Comparison of ENCODE assay signal across 8 cellular contexts in the genomic region with DNA sequence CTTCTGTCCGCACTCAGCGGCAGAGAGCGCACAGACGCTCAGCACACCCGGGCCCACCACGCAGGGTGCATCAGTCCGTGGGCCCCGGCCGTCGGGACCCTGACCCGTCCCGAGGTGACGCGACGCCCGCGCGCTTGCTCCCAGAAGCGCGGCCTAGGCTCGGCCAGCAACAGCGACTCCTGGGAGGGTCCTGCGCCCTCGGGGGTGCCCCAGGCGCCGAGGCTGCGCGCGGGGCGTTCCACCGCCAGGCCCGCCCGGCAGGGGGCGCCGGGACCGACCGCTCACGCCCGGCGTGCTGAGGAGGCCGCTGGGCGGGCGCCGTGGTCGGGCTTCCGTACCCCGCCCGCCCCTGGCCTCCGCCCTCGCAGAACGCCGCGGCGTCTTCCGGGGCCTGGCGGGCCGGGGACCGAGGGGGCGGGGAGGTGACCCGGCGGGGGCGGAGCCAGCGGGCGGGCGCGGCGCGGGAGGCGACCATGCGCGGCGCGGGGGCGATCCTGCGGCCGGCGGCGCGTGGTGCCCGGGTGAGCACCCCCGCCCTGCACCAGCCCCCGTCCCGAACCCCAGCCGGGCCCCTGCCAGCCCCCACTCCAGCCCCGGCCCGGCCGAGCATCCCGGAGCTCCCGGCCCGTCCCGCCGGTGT. TPM values are rescaled to one million over a fixed set of nuclear protein-coding genes. Genes with fewer than 3 reads are reported as not detected.
DNase-seq lines count a peak whose midpoint lies in the region; ATAC-seq and TF ChIP-seq lines count a peak whose summit lies in the region.

A gene with protein sequence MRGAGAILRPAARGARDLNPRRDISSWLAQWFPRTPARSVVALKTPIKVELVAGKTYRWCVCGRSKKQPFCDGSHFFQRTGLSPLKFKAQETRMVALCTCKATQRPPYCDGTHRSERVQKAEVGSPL (plus strand): TSS at position 456 of the 640 bp plus-strand sequence. CDS start 18 bp downstream, at position 474.

- no peaks in the 10 kb centered on the region for H3K9me2 ChIP-seq in PC-9 (ENCODE audit: insufficient read depth)

- H4K20me1 ChIP-seq in PC-9 (ENCODE audit: insufficient read depth): peaks cover 23% of the 10 kb centered on the region; the same call in 1 of the 2 replicates

- peak within 1 kb of the TSS; percentile 12; the same call in 1 of the 2 replicates for H3K27ac ChIP-seq in PC-9
- peak within 1 kb of the TSS; percentile 79 to 94 (median 90) for H3K27ac ChIP-seq in esophagus squamous epithelium

- H3K9me3 ChIP-seq in PC-9 (ENCODE audit: insufficient read depth, low read depth) (no peaks in the 10 kb centered on the region), esophagus squamous epithelium (no peaks in the 10 kb centered on the region)

- peak; percentile 77 for ATAC-seq in GM19467 (IDR thresholded peaks at IDR 0.05; ENCODE audit: unreplicated experiment)
- peak; percentile 86 for ATAC-seq in naive B cell (ENCODE audit: low read depth in 2 of 2)
- ATAC-seq in stimulated activated effector memory CD8-positive, alpha-beta T cell treated with anti-CD3 and anti-CD28 coated beads, Interleukin-12 subunit alpha, Interleukin-12 subunit beta, amount 100 ng/mL, for 72 hours: peak; percentile 83

- peak within 1 kb of the TSS; percentile 99 for H3K27ac Mint-ChIP-seq in activated T-cell treated with anti-CD3 and anti-CD28 coated beads, Interleukin-2, amount 50 U/mL, for 24 hours
- H3K27ac Mint-ChIP-seq in naive B cell: peak within 1 kb of the TSS; percentile 87 to 97 (median 96)
- peak within 1 kb of the TSS; percentile 97 for H3K27ac Mint-ChIP-seq in stimulated activated effector memory CD8-positive, alpha-beta T cell treated with anti-CD3 and anti-CD28 coated beads, Interleukin-12 subunit alpha, Interleukin-12 subunit beta, amount 100 ng/mL, for 72 hours

- POLR2A ChIA-PET in PC-9 (lab: Charles Lee; ENCODE audit: unreplicated experiment): no interaction called here

- no peak for TF ChIP-seq POLR2A in esophagus squamous epithelium (IDR thresholded peaks at IDR 0.05)

- H3K4me3 ChIP-seq in PC-9: peak within 1 kb of the TSS; percentile 96
- peak within 1 kb of the TSS; percentile 64 to 93 (median 80) for H3K4me3 ChIP-seq in esophagus squamous epithelium

- BruUV-seq in PC-9 (replicated peaks; lab: Mats Ljungman, UMichigan): no TSS peak

- peaks cover 48% of the 10 kb centered on the region for H3F3A ChIP-seq in PC-9 (ENCODE audit: insufficient read depth, low read depth)

- intact Hi-C loops in PC-9 (cut with micrococcal nuclease; ENCODE audit: unreplicated experiment): no loop called here
- intact Hi-C loops in esophagus squamous epithelium (cut with DNase I): no loop called here

- H3K4me1 ChIP-seq in PC-9 (replicated peaks; ENCODE audit: insufficient read depth) (peaks cover 11% of the 10 kb centered on the region), esophagus squamous epithelium (peaks cover 16 to 79% (median 24%) of the 10 kb centered on the region in 3 donors)

- H3K36me3 ChIP-seq in PC-9 (ENCODE audit: low read depth) (no peaks in the 10 kb centered on the region), esophagus squamous epithelium (peaks cover 7 to 38% (median 8%) of the 10 kb centered on the region in 3 donors)

- H3K27me3 ChIP-seq in PC-9 (ENCODE audit: insufficient read depth, low read depth) (no peaks in the 10 kb centered on the region), esophagus squamous epithelium (no peaks in the 10 kb centered on the region)

- H2AFZ ChIP-seq in PC-9: peak within 1 kb of the TSS; percentile 87

- H3K4me2 ChIP-seq in PC-9: peak within 1 kb of the TSS; percentile 76

- peaks cover 5% of the 10 kb centered on the region for H3K9me3 Mint-ChIP-seq in activated T-cell treated with anti-CD3 and anti-CD28 coated beads, Interleukin-2, amount 50 U/mL, for 24 hours
- peaks cover 0 to 4% (median 0%) of the 10 kb centered on the region in 7 donors for H3K9me3 Mint-ChIP-seq in naive B cell
- no peaks in the 10 kb centered on the region for H3K9me3 Mint-ChIP-seq in stimulated activated effector memory CD8-positive, alpha-beta T cell treated with anti-CD3 and anti-CD28 coated beads, Interleukin-12 subunit alpha, Interleukin-12 subunit beta, amount 100 ng/mL, for 72 hours

- CTCF ChIA-PET in PC-9 (lab: Charles Lee): no interaction called here

- peak within 1 kb of the TSS; percentile 89 for H3K4me3 Mint-ChIP-seq in activated T-cell treated with anti-CD3 and anti-CD28 coated beads, Interleukin-2, amount 50 U/mL, for 24 hours
- peak within 1 kb of the TSS; percentile 89 to 98 (median 94) for H3K4me3 Mint-ChIP-seq in naive B cell
- peak within 1 kb of the TSS; percentile 97 for H3K4me3 Mint-ChIP-seq in stimulated activated effector memory CD8-positive, alpha-beta T cell treated with anti-CD3 and anti-CD28 coated beads, Interleukin-12 subunit alpha, Interleukin-12 subunit beta, amount 100 ng/mL, for 72 hours

- H3K79me2 ChIP-seq in PC-9 (ENCODE audit: low read depth): peaks cover 21% of the 10 kb centered on the region

- TF ChIP-seq CTCF in PC-9 (conservative IDR thresholded peaks at IDR 0.05): peak; percentile 61
- TF ChIP-seq CTCF in esophagus squamous epithelium (IDR thresholded peaks at IDR 0.05): peak; percentile 45 to 98 (median 92)

- no peaks in the 10 kb centered on the region for H3K27me3 Mint-ChIP-seq in activated T-cell treated with anti-CD3 and anti-CD28 coated beads, Interleukin-2, amount 50 U/mL, for 24 hours
- H3K27me3 Mint-ChIP-seq in naive B cell: no peaks in the 10 kb centered on the region

- 0 to 3% methylated on average over 10 to 11 of the region's 92 CpGs for WGBS in esophagus squamous epithelium, 2 donors

- H3K36me3 Mint-ChIP-seq in activated T-cell treated with anti-CD3 and anti-CD28 coated beads, Interleukin-2, amount 50 U/mL, for 24 hours (ENCODE audit: low read depth): peaks cover 81% of the 10 kb centered on the region
- H3K36me3 Mint-ChIP-seq in naive B cell: no peaks in the 10 kb centered on the region
- H3K36me3 Mint-ChIP-seq in stimulated activated effector memory CD8-positive, alpha-beta T cell treated with anti-CD3 and anti-CD28 coated beads, Interleukin-12 subunit alpha, Interleukin-12 subunit beta, amount 100 ng/mL, for 72 hours: peaks cover 81% of the 10 kb centered on the region

- H3K4me1 Mint-ChIP-seq in activated T-cell treated with anti-CD3 and anti-CD28 coated beads, Interleukin-2, amount 50 U/mL, for 24 hours (ENCODE audit: low read depth): peaks cover 86% of the 10 kb centered on the region
- H3K4me1 Mint-ChIP-seq in naive B cell: peaks cover 39 to 73% (median 72%) of the 10 kb centered on the region in 3 donors
- peaks cover 92% of the 10 kb centered on the region for H3K4me1 Mint-ChIP-seq in stimulated activated effector memory CD8-positive, alpha-beta T cell treated with anti-CD3 and anti-CD28 coated beads, Interleukin-12 subunit alpha, Interleukin-12 subunit beta, amount 100 ng/mL, for 72 hours

- DNase-seq in COLO668 (lab: John Stamatoyannopoulos, UW; ENCODE audit: unreplicated experiment): peak; percentile 92
- DNase-seq in HT1080 (ENCODE audit: low read depth): peak; percentile 69
- peak; percentile 64 to 85 for DNase-seq in PC-9
- peak; percentile 91 for DNase-seq in activated T-cell treated with anti-CD3 and anti-CD28 coated beads, Interleukin-2, amount 50 U/mL, for 24 hours
- no peak for DNase-seq in esophagus squamous epithelium (lab: John Stamatoyannopoulos, UW)
- DNase-seq in naive B cell: peak; percentile 88
- peak; percentile 87 to 91 for DNase-seq in stimulated activated effector memory CD8-positive, alpha-beta T cell treated with anti-CD3 and anti-CD28 coated beads, Interleukin-12 subunit alpha, Interleukin-12 subunit beta, amount 100 ng/mL, for 72 hours (ENCODE audit: low spot score in 2 of 2)

RNA-seq across cellular contexts. Expression of the gene that starts here (rescaled TPM):
- 14.3 and 15.2 TPM in 2 replicates for total RNA-seq in HT1080 (2014; rRNA removed; shearing (Covaris generic))
- 10.3 and 20.0 TPM in 2 replicates for polyA plus RNA-seq in HT1080 (2015; cell fraction: cytosol; rRNA removed)
- 4.5 and 5.9 TPM in 2 replicates for polyA plus RNA-seq in HT1080 (2015; cell fraction: nucleus; rRNA removed)
- 36.6 and 38.1 TPM in 2 replicates for total RNA-seq in PC-9 (2021)
- 1 to 10 TPM; 4.9 to 8.3 (median 7.8) TPM for total RNA-seq in esophagus squamous epithelium
- polyA plus RNA-seq in naive B cell (ENCODE audit: low read depth in 6 of 6): 10 to 100 TPM; 19.1 to 31.5 (median 21.2) TPM
